In genomic region chr17:77429985-77430752, GRCh38 we compare ENCODE assay signal across 1 cellular context.
A peak's percentile ranks its signal among the peaks of the same experiment; 100 is the strongest.
TF ChIP-seq lines count a peak whose summit lies in the region.

No MANE protein-coding gene starts in this region.

TF ChIP-seq in SK-N-SH, 30 proteins besides CTCF, POLR2A, EP300 and RAD21 (continued from another document):
- TF ChIP-seq ZBTB33 (IDR thresholded peaks at IDR 0.05; ENCODE audit: borderline replicate concordance, low read depth): peak; percentile 90
- peak; percentile 69 for TF ChIP-seq USF1 (IDR thresholded peaks at IDR 0.05; ENCODE audit: borderline replicate concordance, low read depth)
- peak; percentile 89 for TF ChIP-seq CHD2 (IDR thresholded peaks at IDR 0.05; ENCODE audit: low read length, partially characterized antibody)
- TF ChIP-seq FOSL2 (IDR thresholded peaks at IDR 0.05; ENCODE audit: borderline replicate concordance, low read depth): peak; percentile 99; the same call in 1 of the 2 replicates
- peak; percentile 89 for TF ChIP-seq RCOR1 (IDR thresholded peaks at IDR 0.05; ENCODE audit: low read length)
- TF ChIP-seq TCF12 (IDR thresholded peaks at IDR 0.05): peak; percentile 100
- no peak for TF ChIP-seq GATA2 (CRISPR knock-in tag; IDR thresholded peaks at IDR 0.05)
- TF ChIP-seq RXRA (IDR thresholded peaks at IDR 0.05; ENCODE audit: borderline replicate concordance, low read depth): peak; percentile 100
- no peak; the same call in 1 of the 2 replicates for TF ChIP-seq USF2 (IDR thresholded peaks at IDR 0.05; ENCODE audit: borderline replicate concordance, low read depth, low read length)
- peak; percentile 98 for TF ChIP-seq PBX3 (IDR thresholded peaks at IDR 0.05)
- TF ChIP-seq REST (IDR thresholded peaks at IDR 0.05; ENCODE audit: low read depth, low read length): peak; percentile 77
- no peak for TF ChIP-seq EZH2phosphoT487 (IDR thresholded peaks at IDR 0.05; ENCODE audit: borderline replicate concordance, low read depth)
- TF ChIP-seq MAX (IDR thresholded peaks at IDR 0.05; ENCODE audit: low read depth): peak; percentile 97
- peak; percentile 87 for TF ChIP-seq SMC3 (IDR thresholded peaks at IDR 0.05; ENCODE audit: low read depth, low read length)
